Comparison of ENCODE assay signal across 1 cellular context in the genomic region with DNA sequence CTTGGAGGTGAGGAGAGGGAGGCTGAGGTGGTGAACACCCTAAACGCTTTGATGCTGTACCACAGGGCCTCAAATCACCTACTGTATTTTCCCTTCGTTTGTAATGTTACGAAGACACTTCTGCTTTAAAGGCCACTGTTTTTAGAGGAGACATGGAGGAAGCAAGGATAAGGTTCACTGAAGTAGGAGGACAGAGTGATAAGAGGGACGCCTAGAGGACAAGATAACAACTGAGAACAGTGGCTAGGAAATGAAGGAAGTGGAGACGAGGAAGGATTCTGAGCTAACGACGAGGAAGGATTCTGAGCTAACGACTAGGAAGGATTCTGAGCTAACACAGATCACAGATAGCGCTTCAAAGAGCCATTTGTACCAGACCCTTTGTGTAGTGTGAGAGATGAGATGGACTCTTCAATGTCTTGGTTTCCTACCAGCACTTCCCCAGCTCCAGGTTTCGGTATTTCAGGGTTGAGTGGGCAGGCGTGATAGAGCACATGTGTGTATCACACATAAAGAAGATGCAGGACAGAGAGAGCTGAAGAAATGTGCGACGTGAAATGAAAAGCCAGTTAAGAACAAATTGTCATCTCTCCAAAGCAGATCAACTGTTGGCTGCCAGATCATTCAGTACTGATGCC.
TF ChIP-seq lines count a peak whose summit lies in the region.

No MANE protein-coding gene starts in this region.

TF ChIP-seq in K562, 482 proteins besides CTCF, POLR2A, EP300 and RAD21 (continued from another document and continues in another):
- TF ChIP-seq, protein P1, sequence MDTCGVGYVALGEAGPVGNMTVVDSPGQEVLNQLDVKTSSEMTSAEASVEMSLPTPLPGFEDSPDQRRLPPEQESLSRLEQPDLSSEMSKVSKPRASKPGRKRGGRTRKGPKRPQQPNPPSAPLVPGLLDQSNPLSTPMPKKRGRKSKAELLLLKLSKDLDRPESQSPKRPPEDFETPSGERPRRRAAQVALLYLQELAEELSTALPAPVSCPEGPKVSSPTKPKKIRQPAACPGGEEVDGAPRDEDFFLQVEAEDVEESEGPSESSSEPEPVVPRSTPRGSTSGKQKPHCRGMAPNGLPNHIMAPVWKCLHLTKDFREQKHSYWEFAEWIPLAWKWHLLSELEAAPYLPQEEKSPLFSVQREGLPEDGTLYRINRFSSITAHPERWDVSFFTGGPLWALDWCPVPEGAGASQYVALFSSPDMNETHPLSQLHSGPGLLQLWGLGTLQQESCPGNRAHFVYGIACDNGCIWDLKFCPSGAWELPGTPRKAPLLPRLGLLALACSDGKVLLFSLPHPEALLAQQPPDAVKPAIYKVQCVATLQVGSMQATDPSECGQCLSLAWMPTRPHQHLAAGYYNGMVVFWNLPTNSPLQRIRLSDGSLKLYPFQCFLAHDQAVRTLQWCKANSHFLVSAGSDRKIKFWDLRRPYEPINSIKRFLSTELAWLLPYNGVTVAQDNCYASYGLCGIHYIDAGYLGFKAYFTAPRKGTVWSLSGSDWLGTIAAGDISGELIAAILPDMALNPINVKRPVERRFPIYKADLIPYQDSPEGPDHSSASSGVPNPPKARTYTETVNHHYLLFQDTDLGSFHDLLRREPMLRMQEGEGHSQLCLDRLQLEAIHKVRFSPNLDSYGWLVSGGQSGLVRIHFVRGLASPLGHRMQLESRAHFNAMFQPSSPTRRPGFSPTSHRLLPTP (IDR thresholded peaks at IDR 0.05; ENCODE audit: borderline replicate concordance, extremely low read depth, insufficient read length), result no peak
- TF ChIP-seq U2AF2 (optimal IDR thresholded peaks at IDR 0.05; ENCODE audit: low read depth, low read length) (no peak), ZNF696 (CRISPR knock-in tag; conservative IDR thresholded peaks at IDR 0.05) (no peak), NR2F6 (CRISPR knock-in tag; IDR thresholded peaks at IDR 0.05) (no peak), HOXB6 (CRISPR knock-in tag; IDR thresholded peaks at IDR 0.05; ENCODE audit: borderline replicate concordance) (no peak), TBL1XR1 (IDR thresholded peaks at IDR 0.05; ENCODE audit: low read length in 2 of 2) (0 out of 4 replicates have a peak, but pooled peaks of 1 of the 2 experiments have one; percentile 15), ZNF324 (CRISPR knock-in tag; IDR thresholded peaks at IDR 0.05) (no peak), DDX20 (tag; IDR thresholded peaks at IDR 0.05; ENCODE audit: low read depth) (no peak), NFRKB (IDR thresholded peaks at IDR 0.05; ENCODE audit: low read depth) (no peak), ZFP36 (IDR thresholded peaks at IDR 0.05; ENCODE audit: low read depth, low read length, partially characterized antibody) (no peak), POLR2H (tag; IDR thresholded peaks at IDR 0.05; ENCODE audit: low read depth) (no peak), PHB (CRISPR knock-in tag; IDR thresholded peaks at IDR 0.05) (no peak), DIDO1 (tag; IDR thresholded peaks at IDR 0.05; ENCODE audit: low read depth) (peak; percentile 56; the same call in 1 of the 2 replicates), TCF7L2 (IDR thresholded peaks at IDR 0.05; ENCODE audit: low read depth, low read length) (no peak), ETV1 (tag; conservative IDR thresholded peaks at IDR 0.05; ENCODE audit: low read depth) (no peak), TFAM (CRISPR knock-in tag; conservative IDR thresholded peaks at IDR 0.05) (no peak), MYC (IDR thresholded peaks at IDR 0.05; ENCODE audit: low read depth, low read length) (no peak), MYC (CRISPR knock-in tag; IDR thresholded peaks at IDR 0.05; ENCODE audit: borderline replicate concordance, low read depth) (no peak), TARDBP (IDR thresholded peaks at IDR 0.05) (no peak), NFIX (CRISPR knock-in tag; IDR thresholded peaks at IDR 0.05; ENCODE audit: low read depth) (no peak), RBBP5 (IDR thresholded peaks at IDR 0.05; ENCODE audit: borderline replicate concordance, insufficient read depth, low read length, poor library complexity, severe bottlenecking) (no peak), BCOR (IDR thresholded peaks at IDR 0.05) (peak; percentile 66), GABPB2 (CRISPR knock-in tag; conservative IDR thresholded peaks at IDR 0.05) (no peak), CTBP1 (IDR thresholded peaks at IDR 0.05; ENCODE audit: borderline replicate concordance) (peak; percentile 91), EWSR1 (IDR thresholded peaks at IDR 0.05; ENCODE audit: borderline replicate concordance, low read depth, partially characterized antibody) (no peak), HMG20B (CRISPR knock-in tag; IDR thresholded peaks at IDR 0.05) (no peak)
- TF ChIP-seq, protein P2, sequence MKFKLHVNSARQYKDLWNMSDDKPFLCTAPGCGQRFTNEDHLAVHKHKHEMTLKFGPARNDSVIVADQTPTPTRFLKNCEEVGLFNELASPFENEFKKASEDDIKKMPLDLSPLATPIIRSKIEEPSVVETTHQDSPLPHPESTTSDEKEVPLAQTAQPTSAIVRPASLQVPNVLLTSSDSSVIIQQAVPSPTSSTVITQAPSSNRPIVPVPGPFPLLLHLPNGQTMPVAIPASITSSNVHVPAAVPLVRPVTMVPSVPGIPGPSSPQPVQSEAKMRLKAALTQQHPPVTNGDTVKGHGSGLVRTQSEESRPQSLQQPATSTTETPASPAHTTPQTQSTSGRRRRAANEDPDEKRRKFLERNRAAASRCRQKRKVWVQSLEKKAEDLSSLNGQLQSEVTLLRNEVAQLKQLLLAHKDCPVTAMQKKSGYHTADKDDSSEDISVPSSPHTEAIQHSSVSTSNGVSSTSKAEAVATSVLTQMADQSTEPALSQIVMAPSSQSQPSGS (CRISPR knock-in tag; IDR thresholded peaks at IDR 0.05), result no peak
- TF ChIP-seq, protein P3, sequence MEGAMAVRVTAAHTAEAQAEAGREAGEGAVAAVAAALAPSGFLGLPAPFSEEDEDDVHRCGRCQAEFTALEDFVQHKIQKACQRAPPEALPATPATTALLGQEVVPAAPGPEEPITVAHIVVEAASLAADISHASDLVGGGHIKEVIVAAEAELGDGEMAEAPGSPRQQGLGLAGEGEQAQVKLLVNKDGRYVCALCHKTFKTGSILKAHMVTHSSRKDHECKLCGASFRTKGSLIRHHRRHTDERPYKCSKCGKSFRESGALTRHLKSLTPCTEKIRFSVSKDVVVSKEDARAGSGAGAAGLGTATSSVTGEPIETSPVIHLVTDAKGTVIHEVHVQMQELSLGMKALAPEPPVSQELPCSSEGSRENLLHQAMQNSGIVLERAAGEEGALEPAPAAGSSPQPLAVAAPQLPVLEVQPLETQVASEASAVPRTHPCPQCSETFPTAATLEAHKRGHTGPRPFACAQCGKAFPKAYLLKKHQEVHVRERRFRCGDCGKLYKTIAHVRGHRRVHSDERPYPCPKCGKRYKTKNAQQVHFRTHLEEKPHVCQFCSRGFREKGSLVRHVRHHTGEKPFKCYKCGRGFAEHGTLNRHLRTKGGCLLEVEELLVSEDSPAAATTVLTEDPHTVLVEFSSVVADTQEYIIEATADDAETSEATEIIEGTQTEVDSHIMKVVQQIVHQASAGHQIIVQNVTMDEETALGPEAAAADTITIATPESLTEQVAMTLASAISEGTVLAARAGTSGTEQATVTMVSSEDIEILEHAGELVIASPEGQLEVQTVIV (CRISPR knock-in tag; IDR thresholded peaks at IDR 0.05; ENCODE audit: borderline replicate concordance), result no peak
- TF ChIP-seq, protein P4, sequence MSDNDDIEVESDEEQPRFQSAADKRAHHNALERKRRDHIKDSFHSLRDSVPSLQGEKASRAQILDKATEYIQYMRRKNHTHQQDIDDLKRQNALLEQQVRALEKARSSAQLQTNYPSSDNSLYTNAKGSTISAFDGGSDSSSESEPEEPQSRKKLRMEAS (CRISPR knock-in tag; IDR thresholded peaks at IDR 0.05), result no peak
- TF ChIP-seq, protein P5, sequence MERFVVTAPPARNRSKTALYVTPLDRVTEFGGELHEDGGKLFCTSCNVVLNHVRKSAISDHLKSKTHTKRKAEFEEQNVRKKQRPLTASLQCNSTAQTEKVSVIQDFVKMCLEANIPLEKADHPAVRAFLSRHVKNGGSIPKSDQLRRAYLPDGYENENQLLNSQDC (CRISPR knock-in tag; IDR thresholded peaks at IDR 0.05), result no peak
- TF ChIP-seq, protein P6, sequence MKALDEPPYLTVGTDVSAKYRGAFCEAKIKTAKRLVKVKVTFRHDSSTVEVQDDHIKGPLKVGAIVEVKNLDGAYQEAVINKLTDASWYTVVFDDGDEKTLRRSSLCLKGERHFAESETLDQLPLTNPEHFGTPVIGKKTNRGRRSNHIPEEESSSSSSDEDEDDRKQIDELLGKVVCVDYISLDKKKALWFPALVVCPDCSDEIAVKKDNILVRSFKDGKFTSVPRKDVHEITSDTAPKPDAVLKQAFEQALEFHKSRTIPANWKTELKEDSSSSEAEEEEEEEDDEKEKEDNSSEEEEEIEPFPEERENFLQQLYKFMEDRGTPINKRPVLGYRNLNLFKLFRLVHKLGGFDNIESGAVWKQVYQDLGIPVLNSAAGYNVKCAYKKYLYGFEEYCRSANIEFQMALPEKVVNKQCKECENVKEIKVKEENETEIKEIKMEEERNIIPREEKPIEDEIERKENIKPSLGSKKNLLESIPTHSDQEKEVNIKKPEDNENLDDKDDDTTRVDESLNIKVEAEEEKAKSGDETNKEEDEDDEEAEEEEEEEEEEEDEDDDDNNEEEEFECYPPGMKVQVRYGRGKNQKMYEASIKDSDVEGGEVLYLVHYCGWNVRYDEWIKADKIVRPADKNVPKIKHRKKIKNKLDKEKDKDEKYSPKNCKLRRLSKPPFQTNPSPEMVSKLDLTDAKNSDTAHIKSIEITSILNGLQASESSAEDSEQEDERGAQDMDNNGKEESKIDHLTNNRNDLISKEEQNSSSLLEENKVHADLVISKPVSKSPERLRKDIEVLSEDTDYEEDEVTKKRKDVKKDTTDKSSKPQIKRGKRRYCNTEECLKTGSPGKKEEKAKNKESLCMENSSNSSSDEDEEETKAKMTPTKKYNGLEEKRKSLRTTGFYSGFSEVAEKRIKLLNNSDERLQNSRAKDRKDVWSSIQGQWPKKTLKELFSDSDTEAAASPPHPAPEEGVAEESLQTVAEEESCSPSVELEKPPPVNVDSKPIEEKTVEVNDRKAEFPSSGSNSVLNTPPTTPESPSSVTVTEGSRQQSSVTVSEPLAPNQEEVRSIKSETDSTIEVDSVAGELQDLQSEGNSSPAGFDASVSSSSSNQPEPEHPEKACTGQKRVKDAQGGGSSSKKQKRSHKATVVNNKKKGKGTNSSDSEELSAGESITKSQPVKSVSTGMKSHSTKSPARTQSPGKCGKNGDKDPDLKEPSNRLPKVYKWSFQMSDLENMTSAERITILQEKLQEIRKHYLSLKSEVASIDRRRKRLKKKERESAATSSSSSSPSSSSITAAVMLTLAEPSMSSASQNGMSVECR (CRISPR knock-in tag; IDR thresholded peaks at IDR 0.05), result no peak
- TF ChIP-seq, protein P7, sequence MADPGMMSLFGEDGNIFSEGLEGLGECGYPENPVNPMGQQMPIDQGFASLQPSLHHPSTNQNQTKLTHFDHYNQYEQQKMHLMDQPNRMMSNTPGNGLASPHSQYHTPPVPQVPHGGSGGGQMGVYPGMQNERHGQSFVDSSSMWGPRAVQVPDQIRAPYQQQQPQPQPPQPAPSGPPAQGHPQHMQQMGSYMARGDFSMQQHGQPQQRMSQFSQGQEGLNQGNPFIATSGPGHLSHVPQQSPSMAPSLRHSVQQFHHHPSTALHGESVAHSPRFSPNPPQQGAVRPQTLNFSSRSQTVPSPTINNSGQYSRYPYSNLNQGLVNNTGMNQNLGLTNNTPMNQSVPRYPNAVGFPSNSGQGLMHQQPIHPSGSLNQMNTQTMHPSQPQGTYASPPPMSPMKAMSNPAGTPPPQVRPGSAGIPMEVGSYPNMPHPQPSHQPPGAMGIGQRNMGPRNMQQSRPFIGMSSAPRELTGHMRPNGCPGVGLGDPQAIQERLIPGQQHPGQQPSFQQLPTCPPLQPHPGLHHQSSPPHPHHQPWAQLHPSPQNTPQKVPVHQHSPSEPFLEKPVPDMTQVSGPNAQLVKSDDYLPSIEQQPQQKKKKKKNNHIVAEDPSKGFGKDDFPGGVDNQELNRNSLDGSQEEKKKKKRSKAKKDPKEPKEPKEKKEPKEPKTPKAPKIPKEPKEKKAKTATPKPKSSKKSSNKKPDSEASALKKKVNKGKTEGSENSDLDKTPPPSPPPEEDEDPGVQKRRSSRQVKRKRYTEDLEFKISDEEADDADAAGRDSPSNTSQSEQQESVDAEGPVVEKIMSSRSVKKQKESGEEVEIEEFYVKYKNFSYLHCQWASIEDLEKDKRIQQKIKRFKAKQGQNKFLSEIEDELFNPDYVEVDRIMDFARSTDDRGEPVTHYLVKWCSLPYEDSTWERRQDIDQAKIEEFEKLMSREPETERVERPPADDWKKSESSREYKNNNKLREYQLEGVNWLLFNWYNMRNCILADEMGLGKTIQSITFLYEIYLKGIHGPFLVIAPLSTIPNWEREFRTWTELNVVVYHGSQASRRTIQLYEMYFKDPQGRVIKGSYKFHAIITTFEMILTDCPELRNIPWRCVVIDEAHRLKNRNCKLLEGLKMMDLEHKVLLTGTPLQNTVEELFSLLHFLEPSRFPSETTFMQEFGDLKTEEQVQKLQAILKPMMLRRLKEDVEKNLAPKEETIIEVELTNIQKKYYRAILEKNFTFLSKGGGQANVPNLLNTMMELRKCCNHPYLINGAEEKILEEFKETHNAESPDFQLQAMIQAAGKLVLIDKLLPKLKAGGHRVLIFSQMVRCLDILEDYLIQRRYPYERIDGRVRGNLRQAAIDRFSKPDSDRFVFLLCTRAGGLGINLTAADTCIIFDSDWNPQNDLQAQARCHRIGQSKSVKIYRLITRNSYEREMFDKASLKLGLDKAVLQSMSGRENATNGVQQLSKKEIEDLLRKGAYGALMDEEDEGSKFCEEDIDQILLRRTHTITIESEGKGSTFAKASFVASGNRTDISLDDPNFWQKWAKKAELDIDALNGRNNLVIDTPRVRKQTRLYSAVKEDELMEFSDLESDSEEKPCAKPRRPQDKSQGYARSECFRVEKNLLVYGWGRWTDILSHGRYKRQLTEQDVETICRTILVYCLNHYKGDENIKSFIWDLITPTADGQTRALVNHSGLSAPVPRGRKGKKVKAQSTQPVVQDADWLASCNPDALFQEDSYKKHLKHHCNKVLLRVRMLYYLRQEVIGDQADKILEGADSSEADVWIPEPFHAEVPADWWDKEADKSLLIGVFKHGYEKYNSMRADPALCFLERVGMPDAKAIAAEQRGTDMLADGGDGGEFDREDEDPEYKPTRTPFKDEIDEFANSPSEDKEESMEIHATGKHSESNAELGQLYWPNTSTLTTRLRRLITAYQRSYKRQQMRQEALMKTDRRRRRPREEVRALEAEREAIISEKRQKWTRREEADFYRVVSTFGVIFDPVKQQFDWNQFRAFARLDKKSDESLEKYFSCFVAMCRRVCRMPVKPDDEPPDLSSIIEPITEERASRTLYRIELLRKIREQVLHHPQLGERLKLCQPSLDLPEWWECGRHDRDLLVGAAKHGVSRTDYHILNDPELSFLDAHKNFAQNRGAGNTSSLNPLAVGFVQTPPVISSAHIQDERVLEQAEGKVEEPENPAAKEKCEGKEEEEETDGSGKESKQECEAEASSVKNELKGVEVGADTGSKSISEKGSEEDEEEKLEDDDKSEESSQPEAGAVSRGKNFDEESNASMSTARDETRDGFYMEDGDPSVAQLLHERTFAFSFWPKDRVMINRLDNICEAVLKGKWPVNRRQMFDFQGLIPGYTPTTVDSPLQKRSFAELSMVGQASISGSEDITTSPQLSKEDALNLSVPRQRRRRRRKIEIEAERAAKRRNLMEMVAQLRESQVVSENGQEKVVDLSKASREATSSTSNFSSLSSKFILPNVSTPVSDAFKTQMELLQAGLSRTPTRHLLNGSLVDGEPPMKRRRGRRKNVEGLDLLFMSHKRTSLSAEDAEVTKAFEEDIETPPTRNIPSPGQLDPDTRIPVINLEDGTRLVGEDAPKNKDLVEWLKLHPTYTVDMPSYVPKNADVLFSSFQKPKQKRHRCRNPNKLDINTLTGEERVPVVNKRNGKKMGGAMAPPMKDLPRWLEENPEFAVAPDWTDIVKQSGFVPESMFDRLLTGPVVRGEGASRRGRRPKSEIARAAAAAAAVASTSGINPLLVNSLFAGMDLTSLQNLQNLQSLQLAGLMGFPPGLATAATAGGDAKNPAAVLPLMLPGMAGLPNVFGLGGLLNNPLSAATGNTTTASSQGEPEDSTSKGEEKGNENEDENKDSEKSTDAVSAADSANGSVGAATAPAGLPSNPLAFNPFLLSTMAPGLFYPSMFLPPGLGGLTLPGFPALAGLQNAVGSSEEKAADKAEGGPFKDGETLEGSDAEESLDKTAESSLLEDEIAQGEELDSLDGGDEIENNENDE (IDR thresholded peaks at IDR 0.05; ENCODE audit: low read depth, low read length), result no peak
